In the genomic region with DNA sequence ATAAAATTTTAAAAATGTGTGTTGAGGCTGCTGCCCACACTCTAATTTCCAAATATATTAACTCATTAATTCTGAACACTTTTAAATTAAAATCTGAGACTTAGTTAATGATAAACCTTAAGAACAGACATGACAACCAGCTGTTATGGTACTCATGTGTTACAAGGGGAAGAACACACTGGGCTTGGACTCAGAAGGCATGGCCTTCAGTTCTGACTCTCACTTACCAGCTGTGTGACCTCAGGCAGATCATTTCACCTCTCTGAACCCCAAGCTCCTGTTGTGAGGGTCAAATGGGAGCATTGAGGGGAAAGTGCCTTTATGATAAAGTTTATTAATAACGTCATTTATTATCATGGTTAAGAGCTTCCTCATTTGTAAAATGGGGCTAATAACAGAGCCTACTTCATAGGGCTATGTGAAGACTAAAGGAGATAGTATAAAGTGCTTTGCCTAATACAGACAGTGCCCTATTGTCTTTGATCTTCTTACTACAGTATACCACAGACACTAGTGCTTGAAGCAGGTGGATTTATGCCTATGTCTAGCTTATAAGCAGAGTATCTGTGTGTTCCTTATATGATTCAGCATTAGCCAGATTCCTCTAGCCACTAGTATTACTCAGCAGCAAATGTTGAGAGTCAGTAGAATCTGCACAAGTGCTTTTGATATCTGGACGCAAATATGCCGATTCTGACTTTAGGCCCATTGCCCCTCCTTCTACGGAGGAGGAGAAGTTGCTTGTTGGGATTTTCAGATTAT, we compare ENCODE assay signal across 16 cellular contexts.
DNase-seq lines count a peak whose midpoint lies in the region; ATAC-seq and TF ChIP-seq lines count a peak whose summit lies in the region.
"Had no signal": no experiment of that assay in that cellular context is flagged by ENCODE, and none has a peak within 500 bp of the region (broad histone marks: within the 10 kb centered on the region; RNA-seq: fewer than 3 reads in every experiment).

No MANE protein-coding gene starts in this region.

- H3K4me3 ChIP-seq in testis: no peak overlapping the region
- H3K4me3 ChIP-seq: SK-N-MC, skin epidermis, tibial nerve had no signal

- H3K27me3 ChIP-seq in testis: no peaks in the 10 kb centered on the region
- H3K27me3 ChIP-seq: tibial nerve had no signal

- no peak for TF ChIP-seq POLR2A in testis (IDR thresholded peaks at IDR 0.05)

- H3K27ac ChIP-seq in testis: no peak overlapping the region
- H3K27ac ChIP-seq: SK-N-MC, skin epidermis, tibial nerve had no signal

- WGBS in testis, 2 donors: 64 to 74% methylated on average over 4 of the region's 4 CpGs

- DNase-seq in activated CD8-positive, alpha-beta memory T cell treated with anti-CD3 and anti-CD28 coated beads, Interleukin-2, amount 50 U/mL, for 48 hours: no peak
- DNase-seq in testis (no peak), A172 (ENCODE audit: low spot score) (no peak), NCI-H1417 treated with DMSO at 0.1 percent for 48 hours (lab: John Stamatoyannopoulos, UW) (no peak)
- DNase-seq: activated B cell treated with CpG ODN at 0.5 μM for 24 hours; activated T-cell treated with anti-CD3 and anti-CD28 coated beads, Interleukin-2, amount 50 U/mL, for 48 hours; KBM-7; left cardiac atrium; NCI-H1694 had no signal

- no peaks in the 10 kb centered on the region for H3K4me1 ChIP-seq in testis
- H3K4me1 ChIP-seq: tibial nerve had no signal

- intact Hi-C loops in testis (cut with DNase I; ENCODE audit: low total_unique reads): no loop called here

- no peaks in the 10 kb centered on the region for H3K36me3 ChIP-seq in testis (ENCODE audit: low read depth, missing control alignments)
- H3K36me3 ChIP-seq: tibial nerve had no signal

- H3K9me3 ChIP-seq in testis: no peaks in the 10 kb centered on the region
- H3K9me3 ChIP-seq: tibial nerve had no signal

- peak; percentile 46 for ATAC-seq in GM18498 (IDR thresholded peaks at IDR 0.05; ENCODE audit: unreplicated experiment)
- ATAC-seq in GM19468 (IDR thresholded peaks at IDR 0.05; ENCODE audit: extremely low read depth, unreplicated experiment): peak; percentile 44
- peak; percentile 57 for ATAC-seq in HG02943 (IDR thresholded peaks at IDR 0.05; ENCODE audit: low read depth, unreplicated experiment)
- peak; percentile 60 for ATAC-seq in HG03565 (IDR thresholded peaks at IDR 0.05; ENCODE audit: unreplicated experiment)

- TF ChIP-seq CTCF in testis (IDR thresholded peaks at IDR 0.05): no peak
